ENCODE assay signal across 1 cellular context in genomic region chr6:26351544-26351953, GRCh38.
TF ChIP-seq lines count a peak whose summit lies in the region.

No MANE protein-coding gene starts in this region.

TF ChIP-seq in K562, 482 proteins besides CTCF, POLR2A, EP300 and RAD21 (continued from another document and continues in another):
- TF ChIP-seq THAP7 (CRISPR knock-in tag; IDR thresholded peaks at IDR 0.05) (no peak), TBL1XR1 (IDR thresholded peaks at IDR 0.05; ENCODE audit: low read length in 2 of 2) (no peak), RNF219 (CRISPR knock-in tag; IDR thresholded peaks at IDR 0.05) (no peak), EWSR1 (IDR thresholded peaks at IDR 0.05; ENCODE audit: borderline replicate concordance, low read depth, partially characterized antibody) (no peak), MAFK (IDR thresholded peaks at IDR 0.05; ENCODE audit: low read length) (no peak), TCF15 (CRISPR knock-in tag; IDR thresholded peaks at IDR 0.05) (no peak), ZBTB1 (CRISPR knock-in tag; IDR thresholded peaks at IDR 0.05; ENCODE audit: borderline replicate concordance, low read depth) (no peak), GATAD2A (IDR thresholded peaks at IDR 0.05) (peak; percentile 89), TCF7L2 (IDR thresholded peaks at IDR 0.05; ENCODE audit: low read depth, low read length) (no peak), ESRRA (IDR thresholded peaks at IDR 0.05; ENCODE audit: borderline replicate concordance, low read depth) (peak; percentile 88; the same call in 1 of the 2 replicates), ZNF133 (CRISPR knock-in tag; IDR thresholded peaks at IDR 0.05) (no peak), FOXP4 (CRISPR knock-in tag; IDR thresholded peaks at IDR 0.05; ENCODE audit: borderline replicate concordance) (no peak), PYGO2 (tag; IDR thresholded peaks at IDR 0.05) (no peak), ZNF699 (CRISPR knock-in tag; IDR thresholded peaks at IDR 0.05; ENCODE audit: insufficient replicate concordance) (no peak), KAT8 (IDR thresholded peaks at IDR 0.05; ENCODE audit: low read depth) (no peak), TFAM (CRISPR knock-in tag; conservative IDR thresholded peaks at IDR 0.05) (no peak), POLR2H (tag; IDR thresholded peaks at IDR 0.05; ENCODE audit: low read depth) (peak; percentile 49; the same call in 1 of the 2 replicates), ARID1B (IDR thresholded peaks at IDR 0.05) (peak; percentile 95), TRIM24 (IDR thresholded peaks at IDR 0.05) (peak; percentile 61 to 67; a peak in 2 of 4 replicates), ZNF175 (CRISPR knock-in tag; IDR thresholded peaks at IDR 0.05; ENCODE audit: low read depth) (no peak; the same call in 1 of the 2 replicates), IRF1 (CRISPR knock-in tag; IDR thresholded peaks at IDR 0.05; ENCODE audit: borderline replicate concordance) (no peak), CCAR2 (IDR thresholded peaks at IDR 0.05; ENCODE audit: low read depth, low read length) (no peak), ZSCAN29 (IDR thresholded peaks at IDR 0.05) (no peak), ATF6 (CRISPR knock-in tag; IDR thresholded peaks at IDR 0.05) (no peak), ZNF217 (CRISPR knock-in tag; IDR thresholded peaks at IDR 0.05) (no peak), ZNF277 (CRISPR knock-in tag; IDR thresholded peaks at IDR 0.05; ENCODE audit: borderline replicate concordance) (no peak), KLF16 (IDR thresholded peaks at IDR 0.05) (no peak), TAF7 (tag; IDR thresholded peaks at IDR 0.05) (no peak), SFPQ (IDR thresholded peaks at IDR 0.05; ENCODE audit: low read depth, low read length) (no peak), DIDO1 (tag; IDR thresholded peaks at IDR 0.05; ENCODE audit: low read depth) (no peak), HNRNPH1 (optimal IDR thresholded peaks at IDR 0.05; ENCODE audit: low read depth, low read length) (no peak), ZBTB9 (CRISPR knock-in tag; IDR thresholded peaks at IDR 0.05) (no peak), RERE (CRISPR knock-in tag; IDR thresholded peaks at IDR 0.05; ENCODE audit: borderline replicate concordance) (no peak), SRSF9 (IDR thresholded peaks at IDR 0.05; ENCODE audit: borderline replicate concordance, low read depth, low read length) (no peak), EP400 (IDR thresholded peaks at IDR 0.05) (peak; percentile 39), NR0B1 (IDR thresholded peaks at IDR 0.05; ENCODE audit: partially characterized antibody) (no peak), RBM15 (IDR thresholded peaks at IDR 0.05; ENCODE audit: insufficient read depth, low read length) (no peak), PHF20 (IDR thresholded peaks at IDR 0.05; ENCODE audit: partially characterized antibody) (no peak), HNRNPUL1 (IDR thresholded peaks at IDR 0.05; ENCODE audit: low read length) (no peak), ZNF134 (CRISPR knock-in tag; conservative IDR thresholded peaks at IDR 0.05) (no peak), MCM7 (IDR thresholded peaks at IDR 0.05) (no peak), IRF2 (CRISPR knock-in tag; IDR thresholded peaks at IDR 0.05) (no peak), NCOA4 (IDR thresholded peaks at IDR 0.05; ENCODE audit: partially characterized antibody) (no peak), ZNF282 (CRISPR knock-in tag; IDR thresholded peaks at IDR 0.05) (no peak), ZNF347 (CRISPR knock-in tag; IDR thresholded peaks at IDR 0.05; ENCODE audit: low read depth) (no peak), RBM39 (optimal IDR thresholded peaks at IDR 0.05; ENCODE audit: low read depth, low read length) (no peak), SRSF7 (optimal IDR thresholded peaks at IDR 0.05; ENCODE audit: low read depth, low read length) (no peak)
